ENCODE assay signal across 17 cellular contexts in genomic region chr15:88238618-88239430, GRCh38. TPM values are rescaled to one million over a fixed set of nuclear protein-coding genes. Genes with fewer than 3 reads are reported as not detected.
DNase-seq lines count a peak whose midpoint lies in the region; ATAC-seq and TF ChIP-seq lines count a peak whose summit lies in the region.
"Had no signal": no experiment of that assay in that cellular context is flagged by ENCODE, and none has a peak within 500 bp of the region (broad histone marks: within the 10 kb centered on the region; RNA-seq: fewer than 3 reads in every experiment).

No MANE protein-coding gene starts in this region.

- H3K4me2 ChIP-seq in fibroblast of lung (ENCODE audit: extremely low read depth, insufficient read depth, low read length) (no peak overlapping the region), trophoblast cell (ENCODE audit: low read length) (no peak overlapping the region)

- H4K12ac ChIP-seq in trophoblast cell (ENCODE audit: low read depth, low read length): no peak overlapping the region

- H3K4ac ChIP-seq in trophoblast cell (ENCODE audit: low read depth, low read length): no peak overlapping the region

- no peak for TF ChIP-seq CTCF in fibroblast of lung (conservative IDR thresholded peaks at IDR 0.05 in 1 of 2, IDR thresholded peaks at IDR 0.05 in 1 of 2; ENCODE audit: low read depth in 1 of 2, low read length in 2 of 2)

- WGBS in trophoblast cell (ENCODE audit: extremely low coverage, insufficient coverage, insufficient read length): no CpG with 5 or more reads among the region's 8 CpGs

- H3K79me2 ChIP-seq in fibroblast of lung (ENCODE audit: control insufficient read depth, insufficient read depth, low read length) (no peaks in the 10 kb centered on the region), trophoblast cell (ENCODE audit: control insufficient read depth, insufficient read depth, low read length, poor library complexity) (no peaks in the 10 kb centered on the region)

- no peaks in the 10 kb centered on the region for H3K36me3 ChIP-seq in fibroblast of lung (ENCODE audit: control insufficient read depth, insufficient read depth, low read length)
- H3K36me3 ChIP-seq in trophoblast cell (ENCODE audit: control insufficient read depth in 1 of 2, insufficient read depth in 2 of 2, low read length in 2 of 2): no peaks in the 10 kb centered on the region
- no peaks in the 10 kb centered on the region for H3K36me3 ChIP-seq in HAP-1 (replicated peaks)

- H3K27ac ChIP-seq in fibroblast of lung (ENCODE audit: insufficient read depth, low read length): no peak overlapping the region
- H3K27ac ChIP-seq in trophoblast cell (ENCODE audit: low read depth, low read length): peak overlapping the region; percentile 50
- H3K27ac ChIP-seq: C4-2B, RWPE1 had no signal

- H3K4me1 ChIP-seq in fibroblast of lung (ENCODE audit: control insufficient read depth, extremely low read depth, insufficient read depth, low read length) (no peaks in the 10 kb centered on the region), trophoblast cell (ENCODE audit: control insufficient read depth in 1 of 2, insufficient read depth in 2 of 2, low read length in 2 of 2) (peaks cover 4 to 8% of the 10 kb centered on the region in 2 experiments), HAP-1 (no peaks in the 10 kb centered on the region)

- no peaks in the 10 kb centered on the region for H3K9me3 ChIP-seq in fibroblast of lung (ENCODE audit: control insufficient read depth, insufficient read depth, low read depth, low read length)
- H3K9me3 ChIP-seq in trophoblast cell (ENCODE audit: insufficient read depth, low read depth, low read length): no peaks in the 10 kb centered on the region
- H3K9me3 ChIP-seq in HAP-1: no peaks in the 10 kb centered on the region

- no peak overlapping the region for H2AK5ac ChIP-seq in trophoblast cell (ENCODE audit: low read length)

- H2BK12ac ChIP-seq in trophoblast cell (ENCODE audit: low read length): no peak overlapping the region

- H3K4me3 ChIP-seq in fibroblast of lung (replicated peaks in 1 of 4; ENCODE audit: control extremely low read depth in 1 of 4, insufficient read depth in 1 of 4, low read depth in 3 of 4, low read length in 4 of 4) (no peak overlapping the region), trophoblast cell (ENCODE audit: low read depth, low read length) (no peak overlapping the region), HAP-1 (no peak overlapping the region)

- ATAC-seq in GM21390 (IDR thresholded peaks at IDR 0.05; ENCODE audit: unreplicated experiment) (no peak), HG02870 (IDR thresholded peaks at IDR 0.05; ENCODE audit: unreplicated experiment) (no peak)

- DNase-seq in COLO829 (ENCODE audit: low spot score): peak; percentile 99
- DNase-seq in RPMI7951 (ENCODE audit: low read depth): peak; percentile 68
- peak; percentile 49 to 51 for DNase-seq in fibroblast of lung (ENCODE audit: low read depth in 2 of 2)
- DNase-seq in trophoblast cell: peak; percentile 71 to 76
- no peak for DNase-seq in T-helper 2 cell
- no peak for DNase-seq in HAP-1 (ENCODE audit: low spot score in 2 of 2)
- DNase-seq: amniotic stem cell; hypothalamus; midbrain; NCI-H345; posterior cingulate gyrus; stimulated activated CD4-positive, alpha-beta T cell treated with anti-CD3 and anti-CD28 coated beads, Interleukin-2, amount 100 ng/mL, for 48 hours; stimulated activated naive CD4-positive, alpha-beta T cell had no signal

- no peak overlapping the region for H3K9ac ChIP-seq in fibroblast of lung (ENCODE audit: insufficient read depth, low read length)
- no peak overlapping the region for H3K9ac ChIP-seq in trophoblast cell (ENCODE audit: low read length)

- no peaks in the 10 kb centered on the region for H4K20me1 ChIP-seq in fibroblast of lung (ENCODE audit: control insufficient read depth, extremely low read depth, insufficient read depth, low read length)

- H3K27me3 ChIP-seq in fibroblast of lung (ENCODE audit: control insufficient read depth, insufficient read depth, low read length): no peaks in the 10 kb centered on the region
- no peaks in the 10 kb centered on the region for H3K27me3 ChIP-seq in trophoblast cell (ENCODE audit: insufficient read depth, low read length)
- H3K27me3 ChIP-seq in HAP-1 (ENCODE audit: low read depth): peaks cover under 1% of the 10 kb centered on the region; the same call in 1 of the 2 replicates

- H4K91ac ChIP-seq in trophoblast cell (ENCODE audit: low read depth, low read length): no peak overlapping the region

- H3K23ac ChIP-seq in trophoblast cell (ENCODE audit: low read length): no peak overlapping the region

- in situ Hi-C loops in HAP-1 (cut with MboI; ENCODE audit: low sequenced_read_pairs): no loop called here

- peaks cover 1% of the 10 kb centered on the region for H3K79me1 ChIP-seq in trophoblast cell (ENCODE audit: low read length)

- peak overlapping the region; percentile 12 for H3K18ac ChIP-seq in trophoblast cell (ENCODE audit: low read length)

- H4K8ac ChIP-seq in trophoblast cell (ENCODE audit: low read depth, low read length): no peak overlapping the region

- no peak overlapping the region for H3K14ac ChIP-seq in trophoblast cell (ENCODE audit: low read length)

- no peak overlapping the region for H2BK120ac ChIP-seq in trophoblast cell (ENCODE audit: insufficient read depth, low read length, poor library complexity)

- H2BK5ac ChIP-seq in trophoblast cell (ENCODE audit: low read depth, low read length, poor library complexity): no peak overlapping the region

- no peak overlapping the region for H2AFZ ChIP-seq in fibroblast of lung (ENCODE audit: low read length)
- H2AFZ ChIP-seq in trophoblast cell (ENCODE audit: insufficient read depth, low read length, poor library complexity): no peak overlapping the region

RNA-seq across cellular contexts. Expression of gene NTRK3, which starts 17.7 kb away (rescaled TPM):
- total RNA-seq in RPMI7951 (2014; rRNA removed; shearing (Covaris generic)): 0.10 and 1.3 TPM in 2 replicates
- 0.77 TPM in 1 of 2 replicates, not detected in the other for total RNA-seq in fibroblast of lung
- 0.06 and 0.17 TPM in 2 replicates for polyA plus RNA-seq in fibroblast of lung
- 0.09 and 0.51 TPM in 2 replicates for polyA plus RNA-seq in fibroblast of lung (2012)
- polyA minus RNA-seq in fibroblast of lung (ENCODE audit: low replicate concordance): 8.2 TPM in 1 of 2 replicates, not detected in the other
- polyA plus RNA-seq in trophoblast cell (2013): 1.2 and 1.5 TPM in 2 replicates

Comparison
In these comparisons a context has a peak if more than half of its experiments do, and no peak if none do; other contexts are left out.
1. DNase-seq: peak in COLO829 (single experiment), RPMI7951 (single experiment), fibroblast of lung (2 of 2) and trophoblast cell (2 of 2); none in T-helper 2 cell (0 of 5) and HAP-1 (0 of 2).